ENCODE assay signal across 1 cellular context in genomic region chr2:96240341-96241038, GRCh38.
TF ChIP-seq lines count a peak whose summit lies in the region.

No MANE protein-coding gene starts in this region.

TF ChIP-seq in WTC11, 78 proteins besides CTCF, POLR2A, EP300 and RAD21 (continued from another document):
- no peak for TF ChIP-seq ATF3 (CRISPR knock-in tag; conservative IDR thresholded peaks at IDR 0.05)
- TF ChIP-seq ZNF219 (CRISPR knock-in tag; IDR thresholded peaks at IDR 0.05; ENCODE audit: borderline replicate concordance) = no peak
- no peak for TF ChIP-seq USF2 (CRISPR knock-in tag; IDR thresholded peaks at IDR 0.05)
- TF ChIP-seq ARID4B (CRISPR knock-in tag; IDR thresholded peaks at IDR 0.05; ENCODE audit: borderline replicate concordance) = no peak
